9 cellular contexts compared by ENCODE assay signal in genomic region chr11:66112041-66112491, GRCh38. TPM values are rescaled to one million over a fixed set of nuclear protein-coding genes. Genes with fewer than 3 reads are reported as not detected.
DNase-seq lines count a peak whose midpoint lies in the region; ATAC-seq, FAIRE-seq and TF ChIP-seq lines count a peak whose summit lies in the region.
"Had no signal": no experiment of that assay in that cellular context is flagged by ENCODE, and none has a peak within 500 bp of the region (broad histone marks: within the 10 kb centered on the region; RNA-seq: fewer than 3 reads in every experiment).

No MANE protein-coding gene starts in this region.

- no peak for ATAC-seq in CD4-positive, alpha-beta T cell (ENCODE audit: poor library complexity)
- ATAC-seq in K562: peak; percentile 68
- peak; percentile 28 to 49 for ATAC-seq in naive thymus-derived CD8-positive, alpha-beta T cell
- no peak for ATAC-seq in gastrocnemius medialis

- H3K27me3 Mint-ChIP-seq in CD4-positive, alpha-beta T cell: no peaks in the 10 kb centered on the region
- no peaks in the 10 kb centered on the region for H3K27me3 Mint-ChIP-seq in naive thymus-derived CD8-positive, alpha-beta T cell
- H3K27me3 Mint-ChIP-seq: type B pancreatic cell had no signal

- H3K4me3 Mint-ChIP-seq in CD4-positive, alpha-beta T cell: peak overlapping the region; percentile 57
- peak overlapping the region; percentile 9 to 78 (median 60) for H3K4me3 Mint-ChIP-seq in naive thymus-derived CD8-positive, alpha-beta T cell
- H3K4me3 Mint-ChIP-seq: type B pancreatic cell had no signal

- H3K9me1 ChIP-seq in K562 (ENCODE audit: control insufficient read depth, insufficient read depth, low read length): no peaks in the 10 kb centered on the region

- no peak overlapping the region for H3K4me3 ChIP-seq in K562
- no peak overlapping the region for H3K4me3 ChIP-seq in Peyer's patch
- no peak overlapping the region for H3K4me3 ChIP-seq in gastrocnemius medialis

- H3K79me2 ChIP-seq in K562 (ENCODE audit: control insufficient read depth, insufficient read depth, low read length): no peaks in the 10 kb centered on the region

- TF ChIP-seq RAD21 in K562 (CRISPR knock-in tag; conservative IDR thresholded peaks at IDR 0.05 in 1 of 2, IDR thresholded peaks at IDR 0.05 in 1 of 2): no peak

- H3K9me3 Mint-ChIP-seq in CD4-positive, alpha-beta T cell: no peaks in the 10 kb centered on the region
- H3K9me3 Mint-ChIP-seq in naive thymus-derived CD8-positive, alpha-beta T cell: no peaks in the 10 kb centered on the region
- H3K9me3 Mint-ChIP-seq: type B pancreatic cell had no signal

- in situ Hi-C loops in K562 (cut with MboI): no loop called here
- in situ Hi-C loops in gastrocnemius medialis (cut with MboI; ENCODE audit: low sequenced_read_pairs in 4 of 4): no loop called here

- H3K9ac ChIP-seq in K562 (ENCODE audit: insufficient read depth in 1 of 2, low read depth in 2 of 2, low read length in 2 of 2): peak overlapping the region in 1 of 2 experiments; percentile 23; a peak in 1 of 4 replicates

- no peak for TF ChIP-seq CTCF in CD4-positive, alpha-beta T cell (IDR thresholded peaks at IDR 0.05)
- TF ChIP-seq CTCF in K562 (IDR thresholded peaks at IDR 0.05 in 2 of 3, conservative IDR thresholded peaks at IDR 0.05 in 1 of 3; ENCODE audit: insufficient read depth in 2 of 3, low read depth in 1 of 3, low read length in 3 of 3) (no peak), Peyer's patch (IDR thresholded peaks at IDR 0.05) (no peak), gastrocnemius medialis (IDR thresholded peaks at IDR 0.05 in 4 of 5, conservative IDR thresholded peaks at IDR 0.05 in 1 of 5) (no peak)

- H2AFZ ChIP-seq in K562 (ENCODE audit: low read depth, low read length): 0 out of 2 replicates have a peak overlapping the region, but pooled peaks have one; percentile 24

- no peaks in the 10 kb centered on the region; the same call in 1 of the 2 replicates for H4K20me1 ChIP-seq in K562 (replicated peaks; ENCODE audit: control insufficient read depth, insufficient read depth, low read length)

- peaks cover 95% of the 10 kb centered on the region for H3K4me1 Mint-ChIP-seq in CD4-positive, alpha-beta T cell (ENCODE audit: low read depth)
- peaks cover 55 to 99% (median 96%) of the 10 kb centered on the region in 4 donors for H3K4me1 Mint-ChIP-seq in naive thymus-derived CD8-positive, alpha-beta T cell

- WGBS in K562 (ENCODE audit: insufficient coverage, low coverage, missing lambda C conversion rate): 31% methylated on average over 9 of the region's 9 CpGs

- H3K27me3 ChIP-seq in CD4-positive, alpha-beta T cell (ENCODE audit: control insufficient read depth, insufficient read depth, low read length): no peaks in the 10 kb centered on the region
- no peaks in the 10 kb centered on the region for H3K27me3 ChIP-seq in K562 (ENCODE audit: control insufficient read depth in 2 of 2, insufficient read depth in 2 of 2, low read length in 2 of 2)
- H3K27me3 ChIP-seq in Peyer's patch: no peaks in the 10 kb centered on the region
- no peaks in the 10 kb centered on the region for H3K27me3 ChIP-seq in gastrocnemius medialis

- H3K36me3 ChIP-seq in K562 (ENCODE audit: control insufficient read depth, insufficient read depth, low read length): no peaks in the 10 kb centered on the region
- no peaks in the 10 kb centered on the region for H3K36me3 ChIP-seq in Peyer's patch
- no peaks in the 10 kb centered on the region for H3K36me3 ChIP-seq in gastrocnemius medialis

- POLR2A ChIA-PET in CD4-positive, alpha-beta T cell (lab: Charles Lee): interaction anchor here (3.6 to 11.5 kb wide), 2 partner anchors 11 to 30 kb away, joined by 25 to 141 read pairs; no protein-coding TSS in a partner anchor
- POLR2A ChIA-PET in K562 (lab: Yijun Ruan, JAX): no interaction called here
- POLR2A ChIA-PET in naive thymus-derived CD8-positive, alpha-beta T cell (lab: Charles Lee): interaction anchor here (0.9 to 2.0 kb wide), 2 partner anchors 10 to 41 kb away, joined by 3 to 8 read pairs; no protein-coding TSS in a partner anchor

- intact Hi-C loops in CD4-positive, alpha-beta T cell (cut with DNase I, micrococcal nuclease): no loop called here
- intact Hi-C loops in K562 (cut with micrococcal nuclease): no loop called here
- intact Hi-C loops in gastrocnemius medialis (cut with DNase I; ENCODE audit: low total_unique reads): no loop called here

- peak overlapping the region; percentile 83 for H3K27ac Mint-ChIP-seq in CD4-positive, alpha-beta T cell
- H3K27ac Mint-ChIP-seq in naive thymus-derived CD8-positive, alpha-beta T cell: peak overlapping the region; percentile 74 to 96 (median 86)

- no peak for TF ChIP-seq EP300 in K562 (IDR thresholded peaks at IDR 0.05; ENCODE audit: low read length)

- TF ChIP-seq POLR2A in K562 (conservative IDR thresholded peaks at IDR 0.05) (no peak), erythroblast (IDR thresholded peaks at IDR 0.05; ENCODE audit: low read length) (no peak), Peyer's patch (IDR thresholded peaks at IDR 0.05) (no peak), gastrocnemius medialis (IDR thresholded peaks at IDR 0.05) (no peak)

- no peak overlapping the region for H3K27ac ChIP-seq in CD4-positive, alpha-beta T cell (ENCODE audit: low read depth, low read length)
- H3K27ac ChIP-seq in K562 (ENCODE audit: extremely low read depth, low read depth, low read length) (no peak overlapping the region), Peyer's patch (peak overlapping the region in 1 of 4 donors; percentile 70), gastrocnemius medialis (no peak overlapping the region)

- FAIRE-seq in HTR-8/SVneo (lab: Jason Lieb, UNC) (peak; percentile 72), K562 (lab: Jason Lieb, UNC) (no peak)

- CTCF ChIA-PET in CD4-positive, alpha-beta T cell (lab: Charles Lee): no interaction called here
- CTCF ChIA-PET in K562 (lab: Yijun Ruan, JAX; ENCODE audit: low intra/inter-chr PET ratio): no interaction called here

- H3K9me3 ChIP-seq in CD4-positive, alpha-beta T cell (ENCODE audit: control insufficient read depth, low read length): no peaks in the 10 kb centered on the region
- H3K9me3 ChIP-seq in K562 (replicated peaks; ENCODE audit: control insufficient read depth, insufficient read depth, low read depth, low read length) (no peaks in the 10 kb centered on the region), Peyer's patch (no peaks in the 10 kb centered on the region), gastrocnemius medialis (no peaks in the 10 kb centered on the region)

- H3K4me2 ChIP-seq in K562 (ENCODE audit: insufficient read depth, low read length): no peak overlapping the region

- DNase-seq in CD4-positive, alpha-beta T cell: no peak
- DNase-seq in HTR-8/SVneo (ENCODE audit: insufficient read length, low spot score) (no peak), K562 (ENCODE audit: extremely low read depth in 1 of 4, low spot score in 3 of 4) (peak in 1 of 4 experiments; percentile 56), erythroblast (lab: John Stamatoyannopoulos, UW) (no peak), Peyer's patch (no peak), activated gamma-delta T cell (lab: John Stamatoyannopoulos, UW) (no peak), gastrocnemius medialis (no peak)
- DNase-seq in naive thymus-derived CD8-positive, alpha-beta T cell: peak in 1 of 10 donors; percentile 29

- BruUV-seq in K562 (replicated peaks; lab: Mats Ljungman, UMichigan): no TSS peak

- H3K4me1 ChIP-seq in K562 (replicated peaks in 1 of 2; ENCODE audit: control insufficient read depth in 2 of 2, insufficient read depth in 2 of 2, low read length in 2 of 2): peaks cover 9 to 18% of the 10 kb centered on the region in 2 experiments; a peak in 4 of 5 replicates
- H3K4me1 ChIP-seq in Peyer's patch: peaks cover 0 to 38% (median 23%) of the 10 kb centered on the region in 4 donors
- H3K4me1 ChIP-seq in gastrocnemius medialis: peaks cover 0 to 22% of the 10 kb centered on the region in 2 donors

- H3K36me3 Mint-ChIP-seq in CD4-positive, alpha-beta T cell (ENCODE audit: low read depth): peaks cover 38% of the 10 kb centered on the region
- H3K36me3 Mint-ChIP-seq in naive thymus-derived CD8-positive, alpha-beta T cell: peaks cover 0 to 21% (median 8%) of the 10 kb centered on the region in 3 donors

RNA-seq across cellular contexts. Expression of gene PACS1, which starts 42.0 kb away (rescaled TPM):
- total RNA-seq in CD4-positive, alpha-beta T cell: 100 to 1,000 TPM; 179 to 183 TPM
- total RNA-seq in K562 (2011; cell fraction: chromatin; rRNA removed; ENCODE audit: low replicate concordance): 112 and 174 TPM in 2 replicates
- 70.5 and 77.0 TPM in 2 replicates for total RNA-seq in K562 (2011; cell fraction: nucleolus; rRNA removed)
- total RNA-seq in K562 (2011; cell fraction: nucleoplasm; rRNA removed): 73.4 and 92.7 TPM in 2 replicates
- total RNA-seq in K562 (2014; rRNA removed) (7.3 and 8.5 TPM in 2 replicates), K562 (2014; rRNA removed; fragmentation: Illumina TruSeq; extraction: Trizol) (6.6 and 12.0 TPM in 2 replicates), K562 (2015; rRNA removed; fragmentation: Illumina TruSeq; extraction: Trizol) (6.5 and 8.2 TPM in 2 replicates), K562 (2021) (25.6 and 28.1 TPM in 2 replicates), Peyer's patch (10 to 100 TPM; 10.3 to 52.0 (median 22.3) TPM), gastrocnemius medialis (10 to 100 TPM in 3 of 4 donors, 1 to 10 TPM in 1; 6.6 to 20.4 (median 16.9) TPM)
- polyA plus RNA-seq in K562 (2011; rRNA removed) (11.2 and 15.2 TPM in 2 replicates), K562 (2014; fragmentation: Illumina TruSeq; extraction: Trizol) (18.9 and 22.1 TPM in 2 replicates), K562 (2014; fragmentation: Nextera tagmentation; extraction: Ambion mirVana) (under 1 TPM; 0.34 to 0.38 TPM), K562 (2014; rRNA removed) (13.1 and 15.8 TPM in 2 replicates)
- polyA plus RNA-seq in K562 (2011; cell fraction: cytosol; rRNA removed): 6.4 and 9.1 TPM in 2 replicates
- 21.1 and 26.5 TPM in 2 replicates for polyA plus RNA-seq in K562 (2011; cell fraction: nucleus; rRNA removed)
- polyA plus RNA-seq in K562 (2012): 18.7 and 25.8 TPM in 2 replicates
- 34.0 and 37.5 TPM in 2 replicates for polyA minus RNA-seq in K562 (2011; rRNA and poly(A)+ RNA removed)
- polyA minus RNA-seq in K562 (2011; cell fraction: cytosol; rRNA and poly(A)+ RNA removed): 26.1 and 37.0 TPM in 2 replicates
- polyA minus RNA-seq in K562 (2011; cell fraction: nucleus; rRNA and poly(A)+ RNA removed): 15.1 and 22.9 TPM in 2 replicates
- 100 to 1,000 TPM; 312 to 317 TPM for total RNA-seq in naive thymus-derived CD8-positive, alpha-beta T cell
- 10 to 100 TPM; 35.9 to 98.8 (median 49.9) TPM for polyA plus RNA-seq in naive thymus-derived CD8-positive, alpha-beta T cell

RNA-seq across cellular contexts. Expression of gene SF3B2, which starts 59.9 kb away (rescaled TPM):
- 100 to 1,000 TPM; 182 to 196 TPM for total RNA-seq in CD4-positive, alpha-beta T cell
- 205 and 214 TPM in 2 replicates for total RNA-seq in K562 (2011; cell fraction: chromatin; rRNA removed; ENCODE audit: low replicate concordance)
- 106 and 120 TPM in 2 replicates for total RNA-seq in K562 (2011; cell fraction: nucleolus; rRNA removed)
- 138 and 174 TPM in 2 replicates for total RNA-seq in K562 (2011; cell fraction: nucleoplasm; rRNA removed)
- total RNA-seq in K562 (2014; rRNA removed) (215 TPM in 2 replicates), K562 (2014; rRNA removed; fragmentation: Illumina TruSeq; extraction: Trizol) (122 and 133 TPM in 2 replicates), K562 (2015; rRNA removed; fragmentation: Illumina TruSeq; extraction: Trizol) (157 and 163 TPM in 2 replicates), K562 (2021) (233 and 248 TPM in 2 replicates), Peyer's patch (100 to 1,000 TPM; 127 to 340 (median 171) TPM), gastrocnemius medialis (100 to 1,000 TPM in 3 of 4 donors, 10 to 100 TPM in 1; 92.9 to 186 (median 124) TPM)
- polyA plus RNA-seq in K562 (2011; rRNA removed) (60.8 and 85.9 TPM in 2 replicates), K562 (2014; fragmentation: Illumina TruSeq; extraction: Trizol) (236 and 246 TPM in 2 replicates), K562 (2014; fragmentation: Nextera tagmentation; extraction: Ambion mirVana) (10 to 100 TPM; 58.3 to 93.8 TPM), K562 (2014; rRNA removed) (114 and 169 TPM in 2 replicates)
- polyA plus RNA-seq in K562 (2011; cell fraction: cytosol; rRNA removed): 79.1 and 143 TPM in 2 replicates
- polyA plus RNA-seq in K562 (2011; cell fraction: nucleus; rRNA removed): 147 and 154 TPM in 2 replicates
- 163 and 198 TPM in 2 replicates for polyA plus RNA-seq in K562 (2012)
- 54.7 and 73.9 TPM in 2 replicates for polyA minus RNA-seq in K562 (2011; rRNA and poly(A)+ RNA removed)
- 70.6 and 94.1 TPM in 2 replicates for polyA minus RNA-seq in K562 (2011; cell fraction: cytosol; rRNA and poly(A)+ RNA removed)
- polyA minus RNA-seq in K562 (2011; cell fraction: nucleus; rRNA and poly(A)+ RNA removed): 27.5 and 55.3 TPM in 2 replicates
- 100 to 1,000 TPM; 184 to 197 TPM for total RNA-seq in naive thymus-derived CD8-positive, alpha-beta T cell
- polyA plus RNA-seq in naive thymus-derived CD8-positive, alpha-beta T cell: 100 to 1,000 TPM in 1 of 3 donors, 10 to 100 TPM in 2; 70.3 to 115 (median 91.6) TPM

Comparison
In these comparisons a context has a peak if more than half of its experiments do, and no peak if none do; other contexts are left out.
1. ATAC-seq: peak in K562 (single experiment) and naive thymus-derived CD8-positive, alpha-beta T cell (2 of 2); none in CD4-positive, alpha-beta T cell (single experiment) and gastrocnemius medialis (0 of 2).